Comparison of ENCODE assay signal across 26 cellular contexts in the genomic region with DNA sequence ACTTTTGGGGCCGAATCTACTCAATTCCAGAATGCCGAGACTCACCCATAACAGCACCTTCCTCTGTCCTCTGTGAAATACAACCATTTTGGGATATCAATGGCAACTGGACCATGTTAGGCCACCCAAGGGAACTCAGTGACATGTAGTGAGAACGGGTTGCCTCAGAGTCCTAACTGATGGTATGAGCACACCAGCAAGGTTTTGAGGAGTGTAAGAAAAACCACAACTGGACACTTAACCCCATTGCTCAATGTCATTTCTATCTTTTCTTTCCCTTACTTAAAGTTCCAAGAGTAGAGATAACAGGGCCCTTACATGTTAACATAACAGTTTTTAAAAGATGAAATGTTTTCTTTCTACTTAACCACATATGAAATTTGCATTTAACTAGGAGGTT.
DNase-seq lines count a peak whose midpoint lies in the region; ATAC-seq and TF ChIP-seq lines count a peak whose summit lies in the region.
"Had no signal": no experiment of that assay in that cellular context is flagged by ENCODE, and none has a peak within 500 bp of the region (broad histone marks: within the 10 kb centered on the region; RNA-seq: fewer than 3 reads in every experiment).

No MANE protein-coding gene starts in this region.

- H3K27ac ChIP-seq in fibroblast of lung (ENCODE audit: insufficient read depth, low read length) (peak overlapping the region; percentile 50), trophoblast cell (ENCODE audit: low read depth, low read length) (peak overlapping the region; percentile 97)
- H3K27ac ChIP-seq: cardiac muscle cell had no signal

- DNase-seq in EH (ENCODE audit: low read depth) (peak; percentile 38), NB4 (ENCODE audit: low read depth) (peak; percentile 30), fibroblast of lung (ENCODE audit: low read depth in 2 of 2) (peak; percentile 46 to 57), trophoblast cell (no peak), NCI-H345 (lab: John Stamatoyannopoulos, UW) (no peak), H7 (no peak)
- DNase-seq in effector CD4-positive, alpha-beta T cell: no peak
- DNase-seq: activated CD4-positive, alpha-beta memory T cell treated with anti-CD3 and anti-CD28 coated beads, Interleukin-2, amount 10 ng/mL, durations not matched to agents 7 days and 5 days; cortex of kidney; GDM1; hippocampal formation; naive thymus-derived CD4-positive, alpha-beta T cell; NCI-H1417 treated with DMSO at 0.1 percent for 48 hours; NCI-H2081; NCI-H2227 treated with DMSO at 0.1 percent for 48 hours; NCI-H748 treated with DMSO at 0.1 percent for 48 hours; psoas muscle had no signal

- H3K79me2 ChIP-seq in fibroblast of lung (ENCODE audit: control insufficient read depth, insufficient read depth, low read length) (peaks cover 15% of the 10 kb centered on the region), trophoblast cell (ENCODE audit: control insufficient read depth, insufficient read depth, low read length, poor library complexity) (peaks cover 17% of the 10 kb centered on the region)

- peak overlapping the region; percentile 42 for H4K8ac ChIP-seq in trophoblast cell (ENCODE audit: low read depth, low read length)

- no peaks in the 10 kb centered on the region for H4K20me1 ChIP-seq in fibroblast of lung (ENCODE audit: control insufficient read depth, extremely low read depth, insufficient read depth, low read length)

- peak overlapping the region; percentile 72 for H4K91ac ChIP-seq in trophoblast cell (ENCODE audit: low read depth, low read length)

- no peaks in the 10 kb centered on the region for H3K27me3 ChIP-seq in fibroblast of lung (ENCODE audit: control insufficient read depth, insufficient read depth, low read length)
- no peaks in the 10 kb centered on the region for H3K27me3 ChIP-seq in trophoblast cell (ENCODE audit: insufficient read depth, low read length)
- H3K27me3 ChIP-seq in H7 (ENCODE audit: control insufficient read depth, insufficient read depth, low read length): no peaks in the 10 kb centered on the region
- H3K27me3 ChIP-seq: ascending aorta; BLaER1 treated with 17β-estradiol and CSF1 and Interleukin-3, amounts not matched to agents 10 nM and 100 nM; cardiac muscle cell; gastroesophageal sphincter; tibial artery had no signal

- peak overlapping the region; percentile 68 for H3K14ac ChIP-seq in trophoblast cell (ENCODE audit: low read length)

- peak overlapping the region; percentile 48 for H2BK12ac ChIP-seq in trophoblast cell (ENCODE audit: low read length)

- TF ChIP-seq CTCF in NB4 (IDR thresholded peaks at IDR 0.05; ENCODE audit: low read depth, low read length): no peak
- TF ChIP-seq CTCF in fibroblast of lung (conservative IDR thresholded peaks at IDR 0.05 in 1 of 2, IDR thresholded peaks at IDR 0.05 in 1 of 2; ENCODE audit: low read depth in 1 of 2, low read length in 2 of 2): no peak

- no peak overlapping the region for H2AK5ac ChIP-seq in trophoblast cell (ENCODE audit: low read length)

- no peak for ATAC-seq in GM21786 (IDR thresholded peaks at IDR 0.05; ENCODE audit: unreplicated experiment)
- ATAC-seq: activated naive CD4-positive, alpha-beta T cell treated with anti-CD3 and anti-CD28 coated beads, Interleukin-2, amount 50 U/mL, for 72 hours; esophagus mucosa; left lobe of liver; naive thymus-derived CD4-positive, alpha-beta T cell had no signal

- H3K4me3 ChIP-seq in NB4 (ENCODE audit: low read depth, low read length): no peak overlapping the region
- H3K4me3 ChIP-seq in fibroblast of lung (replicated peaks in 1 of 4; ENCODE audit: control extremely low read depth in 1 of 4, insufficient read depth in 1 of 4, low read depth in 3 of 4, low read length in 4 of 4): no peak overlapping the region
- no peak overlapping the region for H3K4me3 ChIP-seq in trophoblast cell (ENCODE audit: low read depth, low read length)
- no peak overlapping the region for H3K4me3 ChIP-seq in H7 (ENCODE audit: insufficient read depth, low read depth, low read length)
- H3K4me3 ChIP-seq: ascending aorta; BLaER1 treated with 17β-estradiol and CSF1 and Interleukin-3, amounts not matched to agents 10 nM and 100 nM; cardiac muscle cell; gastroesophageal sphincter; psoas muscle; tibial artery had no signal

- no CpG with 5 or more reads among the region's 3 CpGs for WGBS in trophoblast cell (ENCODE audit: extremely low coverage, insufficient coverage, insufficient read length)

- H3K23ac ChIP-seq in trophoblast cell (ENCODE audit: low read length): no peak overlapping the region

- H2BK5ac ChIP-seq in trophoblast cell (ENCODE audit: low read depth, low read length, poor library complexity): peak overlapping the region; percentile 90

- peaks cover 35% of the 10 kb centered on the region for H3K79me1 ChIP-seq in trophoblast cell (ENCODE audit: low read length)

- no peak overlapping the region for H3K9ac ChIP-seq in fibroblast of lung (ENCODE audit: insufficient read depth, low read length)
- no peak overlapping the region for H3K9ac ChIP-seq in trophoblast cell (ENCODE audit: low read length)

- H2BK120ac ChIP-seq in trophoblast cell (ENCODE audit: insufficient read depth, low read length, poor library complexity): peak overlapping the region; percentile 77

- H3K4ac ChIP-seq in trophoblast cell (ENCODE audit: low read depth, low read length): peak overlapping the region; percentile 44

- H3K4me2 ChIP-seq in fibroblast of lung (ENCODE audit: extremely low read depth, insufficient read depth, low read length) (no peak overlapping the region), trophoblast cell (ENCODE audit: low read length) (no peak overlapping the region)

- H3K4me1 ChIP-seq in fibroblast of lung (ENCODE audit: control insufficient read depth, extremely low read depth, insufficient read depth, low read length) (peaks cover 17% of the 10 kb centered on the region), trophoblast cell (ENCODE audit: control insufficient read depth in 1 of 2, insufficient read depth in 2 of 2, low read length in 2 of 2) (peaks cover 37 to 40% of the 10 kb centered on the region in 2 experiments)

- H2AFZ ChIP-seq in fibroblast of lung (ENCODE audit: low read length) (no peak overlapping the region), trophoblast cell (ENCODE audit: insufficient read depth, low read length, poor library complexity) (peak overlapping the region; percentile 17)

- H4K12ac ChIP-seq in trophoblast cell (ENCODE audit: low read depth, low read length): no peak overlapping the region

- H3K18ac ChIP-seq in trophoblast cell (ENCODE audit: low read length): peak overlapping the region; percentile 76

- H3K9me3 ChIP-seq in fibroblast of lung (ENCODE audit: control insufficient read depth, insufficient read depth, low read depth, low read length) (no peaks in the 10 kb centered on the region), trophoblast cell (ENCODE audit: insufficient read depth, low read depth, low read length) (peaks cover 4% of the 10 kb centered on the region)
- H3K9me3 ChIP-seq: ascending aorta, gastroesophageal sphincter, psoas muscle, tibial artery had no signal

- TF ChIP-seq POLR2A in NB4 (IDR thresholded peaks at IDR 0.05; ENCODE audit: extremely low read depth, insufficient read length): no peak

- peaks cover 7% of the 10 kb centered on the region for H3K36me3 ChIP-seq in fibroblast of lung (ENCODE audit: control insufficient read depth, insufficient read depth, low read length)
- H3K36me3 ChIP-seq in trophoblast cell (ENCODE audit: control insufficient read depth in 1 of 2, insufficient read depth in 2 of 2, low read length in 2 of 2): peaks cover 34 to 38% of the 10 kb centered on the region in 2 experiments
- H3K36me3 ChIP-seq in H7 (replicated peaks; ENCODE audit: control insufficient read depth, insufficient read depth, low read length): no peaks in the 10 kb centered on the region
- H3K36me3 ChIP-seq: ascending aorta, cardiac muscle cell, gastroesophageal sphincter, tibial artery had no signal

Comparison
In these comparisons a context has a peak if more than half of its experiments do, and no peak if none do; other contexts are left out.
1. DNase-seq: peak in EH (single experiment), NB4 (single experiment) and fibroblast of lung (2 of 2); none in trophoblast cell (0 of 2), NCI-H345 (single experiment), H7 (single experiment) and effector CD4-positive, alpha-beta T cell (single experiment).